Comparison of ENCODE assay signal across 18 cellular contexts in genomic region chr5:54705994-54706616, GRCh38.
"Had no signal": no experiment of that assay in that cellular context is flagged by ENCODE, and none has a peak within 500 bp of the region (broad histone marks: within the 10 kb centered on the region; RNA-seq: fewer than 3 reads in every experiment).

No MANE protein-coding gene starts in this region.

- H3K4me1 Mint-ChIP-seq: stimulated activated naive CD8-positive, alpha-beta T cell treated with anti-CD3 and anti-CD28 coated beads, Interleukin-15, amount 100 ng/mL, for 72 hours had no signal

- ATAC-seq: effector memory CD8-positive, alpha-beta T cell; stimulated activated naive CD8-positive, alpha-beta T cell treated with anti-CD3 and anti-CD28 coated beads, Interleukin-15, amount 100 ng/mL, for 72 hours had no signal

- H3K27me3 Mint-ChIP-seq: effector memory CD8-positive, alpha-beta T cell; stimulated activated naive CD8-positive, alpha-beta T cell treated with anti-CD3 and anti-CD28 coated beads, Interleukin-15, amount 100 ng/mL, for 72 hours had no signal

- DNase-seq: activated CD4-positive, CD25-positive, alpha-beta regulatory T cell treated with anti-CD3 and anti-CD28 coated beads, Interleukin-2, amount 50 U/mL, for 72 hours; activated CD8-positive, alpha-beta memory T cell treated with anti-CD3 and anti-CD28 coated beads for 24 hours; activated CD8-positive, alpha-beta memory T cell treated with anti-CD3 and anti-CD28 coated beads, Interleukin-2, amount 50 U/mL, for 48 hours; activated effector memory CD4-positive, alpha-beta T cell treated with Interleukin-2 at 50 U/mL for 16 hours; activated naive CD4-positive, alpha-beta T cell treated with anti-CD3 and anti-CD28 coated beads, Interleukin-2, amount 50 U/mL, for 16 hours; activated T-cell treated with anti-CD3 and anti-CD28 coated beads, Interleukin-2, amount 50 U/mL, for 48 hours; aorta; cerebellar nuclear complex; dermis blood vessel endothelial cell; effector memory CD8-positive, alpha-beta T cell; foreskin fibroblast; stimulated activated CD4-positive, alpha-beta T cell treated with anti-CD3 and anti-CD28 coated beads, Interleukin-2, amount 100 ng/mL, for 24 hours; stimulated activated naive CD8-positive, alpha-beta T cell treated with anti-CD3 and anti-CD28 coated beads, Interleukin-15, amount 100 ng/mL, for 72 hours; T-helper 1 cell; T1000; transverse colon; uterus had no signal

- H3K4me3 Mint-ChIP-seq: effector memory CD8-positive, alpha-beta T cell; stimulated activated naive CD8-positive, alpha-beta T cell treated with anti-CD3 and anti-CD28 coated beads, Interleukin-15, amount 100 ng/mL, for 72 hours had no signal

- H3K9me3 Mint-ChIP-seq: effector memory CD8-positive, alpha-beta T cell; stimulated activated naive CD8-positive, alpha-beta T cell treated with anti-CD3 and anti-CD28 coated beads, Interleukin-15, amount 100 ng/mL, for 72 hours had no signal

- H3K27ac Mint-ChIP-seq: progenitor cell of endocrine pancreas; stimulated activated naive CD8-positive, alpha-beta T cell treated with anti-CD3 and anti-CD28 coated beads, Interleukin-15, amount 100 ng/mL, for 72 hours had no signal
